ENCODE assay signal across 27 cellular contexts in genomic region chr12:108326254-108326750, GRCh38. TPM values are rescaled to one million over a fixed set of nuclear protein-coding genes. Genes with fewer than 3 reads are reported as not detected.
DNase-seq lines count a peak whose midpoint lies in the region; ATAC-seq and TF ChIP-seq lines count a peak whose summit lies in the region.
"Had no signal": no experiment of that assay in that cellular context is flagged by ENCODE, and none has a peak within 500 bp of the region (broad histone marks: within the 10 kb centered on the region; RNA-seq: fewer than 3 reads in every experiment).

No MANE protein-coding gene starts in this region.

- peak; percentile 51 for DNase-seq in G401 (ENCODE audit: low spot score)
- DNase-seq in chondrocyte (ENCODE audit: low spot score) = peak; percentile 34
- DNase-seq in natural killer cell = no peak
- DNase-seq in smooth muscle cell (lab: John Stamatoyannopoulos, UW; ENCODE audit: unreplicated experiment) = no peak
- no peak for DNase-seq in GM10248 (ENCODE audit: extremely low spot score)
- DNase-seq: CD4-positive, CD25-positive, alpha-beta regulatory T cell; DMS53; GOT3; HCEC 1CT; IMR-90; NCI-H1048; NCI-H1417; NCI-H187; NCI-H2081 treated with DMSO at 0.1 percent for 48 hours; NCI-H2171 treated with DMSO at 0.1 percent for 48 hours; NCI-H345; NCI-H524 treated with DMSO at 0.1 percent for 48 hours; NCI-H82; SHP77 had no signal

- H3K9ac ChIP-seq in smooth muscle cell (ENCODE audit: low read depth) = no peak overlapping the region
- H3K9ac ChIP-seq: BLaER1, KMS-11 had no signal

- H3K4me3 Mint-ChIP-seq in chondrocyte (ENCODE audit: unreplicated experiment) = no peak overlapping the region
- H3K4me3 Mint-ChIP-seq in natural killer cell = peak overlapping the region; percentile 77

- ATAC-seq in natural killer cell = no peak
- ATAC-seq in HG02884 (IDR thresholded peaks at IDR 0.05; ENCODE audit: unreplicated experiment) = no peak
- ATAC-seq in HG03432 (IDR thresholded peaks at IDR 0.05; ENCODE audit: unreplicated experiment) = no peak

- no peak overlapping the region for H3K4me2 ChIP-seq in smooth muscle cell
- H3K4me2 ChIP-seq: BLaER1, KMS-11 had no signal

- in situ Hi-C loops in G401 (cut with HindIII; ENCODE audit: low sequenced_read_pairs) = no loop called here

- H4K20me1 ChIP-seq in smooth muscle cell (ENCODE audit: low read depth) = peaks cover 90% of the 10 kb centered on the region

- CTCF ChIA-PET in GM10248 (lab: Yijun Ruan, JAX) = interaction anchor here (1.2 to 5.0 kb wide), 2 partner anchors 8 to 11 kb away, joined by 3 to 32 read pairs; no protein-coding TSS in a partner anchor

- no peak overlapping the region for H3K4me3 ChIP-seq in smooth muscle cell
- H3K4me3 ChIP-seq: BLaER1, GM12878 had no signal

- peaks cover 3% of the 10 kb centered on the region for H3K4me1 ChIP-seq in smooth muscle cell (ENCODE audit: low read depth)

- intact Hi-C loops in natural killer cell (cut with micrococcal nuclease) = no loop called here

- H3K36me3 Mint-ChIP-seq in chondrocyte (ENCODE audit: low read depth) (peaks cover 46% of the 10 kb centered on the region), natural killer cell (peaks cover 23% of the 10 kb centered on the region)
- H3K36me3 Mint-ChIP-seq: CD4-positive, CD25-positive, alpha-beta regulatory T cell had no signal

- H3K27ac ChIP-seq in smooth muscle cell (ENCODE audit: low read depth) = peak overlapping the region; percentile 2
- H3K27ac ChIP-seq: BLaER1, KMS-11, RWPE1 had no signal

- TF ChIP-seq CTCF in chondrocyte (IDR thresholded peaks at IDR 0.05) (no peak), natural killer cell (IDR thresholded peaks at IDR 0.05) (no peak), smooth muscle cell (IDR thresholded peaks at IDR 0.05; ENCODE audit: borderline replicate concordance, insufficient read depth, poor library complexity, severe bottlenecking) (no peak), GM10248 (IDR thresholded peaks at IDR 0.05; ENCODE audit: control extremely low read depth, extremely low read depth, low read depth, missing control alignments) (no peak)

- peaks cover 91% of the 10 kb centered on the region for H3K79me2 ChIP-seq in smooth muscle cell (ENCODE audit: low read depth)

- POLR2A ChIA-PET in GM10248 (lab: Yijun Ruan, JAX) = no interaction called here

- H3K27me3 ChIP-seq in smooth muscle cell (ENCODE audit: low read depth) = no peaks in the 10 kb centered on the region

- H3K36me3 ChIP-seq in smooth muscle cell (ENCODE audit: low read depth) = no peaks in the 10 kb centered on the region
- H3K36me3 ChIP-seq: BLaER1 had no signal

- H2AFZ ChIP-seq in smooth muscle cell (ENCODE audit: low read depth) = no peak overlapping the region

- H3K9me3 Mint-ChIP-seq in chondrocyte (ENCODE audit: low read depth) (peaks cover 3% of the 10 kb centered on the region), natural killer cell (no peaks in the 10 kb centered on the region)

- H3K27me3 Mint-ChIP-seq in chondrocyte (ENCODE audit: low read depth) (no peaks in the 10 kb centered on the region), natural killer cell (ENCODE audit: low read depth in 2 of 2) (no peaks in the 10 kb centered on the region)

- H3K27ac Mint-ChIP-seq in chondrocyte (ENCODE audit: unreplicated experiment) (no peak overlapping the region), natural killer cell (peak overlapping the region; percentile 94 to 96)

- H3F3A ChIP-seq in smooth muscle cell (ENCODE audit: low read depth) = no peaks in the 10 kb centered on the region

- H3K4me1 Mint-ChIP-seq in chondrocyte (ENCODE audit: low read depth) (peaks cover 34% of the 10 kb centered on the region), natural killer cell (peaks cover 84 to 100% of the 10 kb centered on the region in 2 donors)

- H3K9me3 ChIP-seq in smooth muscle cell (replicated peaks; ENCODE audit: low read depth) = no peaks in the 10 kb centered on the region
- H3K9me3 ChIP-seq: BLaER1 had no signal

- WGBS in smooth muscle cell (ENCODE audit: low lambda C conversion rate) = 56% methylated on average over 2 of the region's 2 CpGs

RNA-seq across cellular contexts. Expression of gene CMKLR1, which starts 12.8 kb away (rescaled TPM):
- total RNA-seq in G401 (2014; rRNA removed; shearing (Covaris generic)) = not detected in 2 replicates
- total RNA-seq in chondrocyte = 31.2 to 74.3 TPM (median 32.9 TPM) in 3 replicates
- 10 to 100 TPM; 40.7 to 99.1 (median 63.2) TPM for total RNA-seq in natural killer cell
- 294 and 312 TPM in 2 replicates for total RNA-seq in smooth muscle cell
- 111 and 179 TPM in 2 replicates for polyA plus RNA-seq in smooth muscle cell
- total RNA-seq: A172, IMR-90, SK-MEL-5 had no signal
- polyA plus RNA-seq: IMR-90 had no signal

Comparison
In these comparisons a context has a peak if more than half of its experiments do, and no peak if none do; other contexts are left out.
1. DNase-seq: peak in G401 (single experiment) and chondrocyte (single experiment); none in natural killer cell (single experiment), smooth muscle cell (single experiment) and GM10248 (single experiment).
2. RNA of gene CMKLR1, which starts 12.8 kb away (total RNA-seq): 294 to 312 TPM in smooth muscle cell, 40.7 to 99.1 TPM in natural killer cell and 31.2 to 74.3 TPM in chondrocyte; not detected in G401; every median in the first group is over 10 times any median in the second.